In genomic region chr5:6384856-6385255, GRCh38 we compare ENCODE assay signal across 28 cellular contexts.
"Had no signal": no experiment of that assay in that cellular context is flagged by ENCODE, and none has a peak within 500 bp of the region (broad histone marks: within the 10 kb centered on the region; RNA-seq: fewer than 3 reads in every experiment).

No MANE protein-coding gene starts in this region.

- H3K4me3 Mint-ChIP-seq: activated CD4-positive, alpha-beta memory T cell treated with anti-CD3 and anti-CD28 coated beads for 36 hours; activated CD4-positive, alpha-beta T cell treated with anti-CD3 and anti-CD28 coated beads for 36 hours; activated CD4-positive, alpha-beta T cell treated with anti-CD3 and anti-CD28 coated beads, Interleukin-2, amount 10 ng/mL, durations not matched to agents 24 days and 14 days; activated CD8-positive, alpha-beta memory T cell treated with anti-CD3 and anti-CD28 coated beads, Interleukin-2, amount 10 ng/mL, durations not matched to agents 7 days and 5 days; activated CD8-positive, alpha-beta T cell treated with anti-CD3 and anti-CD28 coated beads, Interleukin-2, amount 10 ng/mL, durations not matched to agents 7 days and 5 days; activated naive CD4-positive, alpha-beta T cell treated with anti-CD3 and anti-CD28 coated beads for 36 hours; activated naive CD4-positive, alpha-beta T cell treated with anti-CD3 and anti-CD28 coated beads, Interleukin-2, amount 50 U/mL, for 24 hours; activated naive CD8-positive, alpha-beta T cell treated with anti-CD3 and anti-CD28 coated beads for 36 hours; activated naive CD8-positive, alpha-beta T cell treated with anti-CD3 and anti-CD28 coated beads, Interleukin-2, amount 50 U/mL, for 24 hours; activated T-helper 1 cell treated with anti-CD3 and anti-CD28 coated beads, Interleukin-12 subunit alpha, Interleukin-12 subunit beta, Interleukin-2, Interleukin-4 antibody, amounts not matched to agents 30 ng/mL and 10 ng/mL and 1 ng/mL, durations not matched to agents 14 hours and 24 hours and 36 hours had no signal

- DNase-seq: activated CD4-positive, alpha-beta memory T cell treated with anti-CD3 and anti-CD28 coated beads for 36 hours; activated CD4-positive, alpha-beta T cell treated with anti-CD3 and anti-CD28 coated beads for 36 hours; activated CD4-positive, alpha-beta T cell treated with anti-CD3 and anti-CD28 coated beads, Interleukin-2, amount 10 ng/mL, durations not matched to agents 24 days and 14 days; activated CD4-positive, CD25-positive, alpha-beta regulatory T cell; activated CD4-positive, CD25-positive, alpha-beta regulatory T cell treated with anti-CD3 and anti-CD28 coated beads, Interleukin-2, amount 50 U/mL, for 72 hours; activated CD8-positive, alpha-beta memory T cell treated with anti-CD3 and anti-CD28 coated beads, Interleukin-2, amount 10 ng/mL, durations not matched to agents 7 days and 5 days; activated CD8-positive, alpha-beta memory T cell treated with anti-CD3 and anti-CD28 coated beads, Interleukin-2, amount 50 U/mL, for 4 hours; activated CD8-positive, alpha-beta T cell treated with anti-CD3 and anti-CD28 coated beads, Interleukin-2, amount 10 ng/mL, durations not matched to agents 7 days and 5 days; activated effector memory CD4-positive, alpha-beta T cell treated with anti-CD3 and anti-CD28 coated beads, Interleukin-2, amount 50 U/mL, for 16 hours; activated naive CD4-positive, alpha-beta T cell treated with anti-CD3 and anti-CD28 coated beads for 36 hours; activated naive CD8-positive, alpha-beta T cell treated with anti-CD3 and anti-CD28 coated beads for 36 hours; activated naive CD8-positive, alpha-beta T cell treated with anti-CD3 and anti-CD28 coated beads, Interleukin-2, amount 50 U/mL, for 24 hours; activated T-cell treated with anti-CD3 and anti-CD28 coated beads, Interleukin-2, amount 50 U/mL, for 1 hour; activated T-cell treated with anti-CD3 and anti-CD28 coated beads, Interleukin-2, amount 50 U/mL, for 48 hours; amygdala; aorta; body of pancreas; caudate nucleus; cerebellar nuclear complex; colonic mucosa; effector CD8-positive, alpha-beta T cell; foreskin fibroblast; T-helper 2 cell had no signal

- H3K9me3 Mint-ChIP-seq: activated CD4-positive, alpha-beta memory T cell treated with anti-CD3 and anti-CD28 coated beads for 36 hours; activated naive CD4-positive, alpha-beta T cell treated with anti-CD3 and anti-CD28 coated beads for 36 hours; activated naive CD4-positive, alpha-beta T cell treated with anti-CD3 and anti-CD28 coated beads, Interleukin-2, amount 50 U/mL, for 24 hours; activated naive CD8-positive, alpha-beta T cell treated with anti-CD3 and anti-CD28 coated beads for 36 hours; activated naive CD8-positive, alpha-beta T cell treated with anti-CD3 and anti-CD28 coated beads, Interleukin-2, amount 50 U/mL, for 24 hours; activated T-helper 1 cell treated with anti-CD3 and anti-CD28 coated beads, Interleukin-12 subunit alpha, Interleukin-12 subunit beta, Interleukin-2, Interleukin-4 antibody, amounts not matched to agents 30 ng/mL and 10 ng/mL and 1 ng/mL, durations not matched to agents 14 hours and 24 hours and 36 hours; activated T-helper 2 cell treated with anti-CD3 and anti-CD28 coated beads, Interferon-gamma antibody, Interleukin-2, Interleukin-4, amounts not matched to agents 10 μg/mL and 5 μg/mL and 100 μg/mL, durations not matched to agents 14 hours and 24 hours and 36 hours had no signal

- H3K36me3 ChIP-seq: adrenal gland, colonic mucosa had no signal

- H3K4me1 Mint-ChIP-seq: activated CD4-positive, alpha-beta T cell treated with anti-CD3 and anti-CD28 coated beads for 36 hours; activated CD4-positive, alpha-beta T cell treated with anti-CD3 and anti-CD28 coated beads, Interleukin-2, amount 10 ng/mL, durations not matched to agents 24 days and 14 days; activated naive CD4-positive, alpha-beta T cell treated with anti-CD3 and anti-CD28 coated beads, Interleukin-2, amount 50 U/mL, for 24 hours; activated naive CD8-positive, alpha-beta T cell treated with anti-CD3 and anti-CD28 coated beads for 36 hours; activated naive CD8-positive, alpha-beta T cell treated with anti-CD3 and anti-CD28 coated beads, Interleukin-2, amount 50 U/mL, for 24 hours had no signal

- H3K27ac Mint-ChIP-seq: activated CD4-positive, alpha-beta memory T cell treated with anti-CD3 and anti-CD28 coated beads for 36 hours; activated CD4-positive, alpha-beta T cell treated with anti-CD3 and anti-CD28 coated beads for 36 hours; activated CD4-positive, alpha-beta T cell treated with anti-CD3 and anti-CD28 coated beads, Interleukin-2, amount 10 ng/mL, durations not matched to agents 24 days and 14 days; activated CD8-positive, alpha-beta memory T cell treated with anti-CD3 and anti-CD28 coated beads, Interleukin-2, amount 10 ng/mL, durations not matched to agents 7 days and 5 days; activated CD8-positive, alpha-beta T cell treated with anti-CD3 and anti-CD28 coated beads, Interleukin-2, amount 10 ng/mL, durations not matched to agents 7 days and 5 days; activated naive CD4-positive, alpha-beta T cell treated with anti-CD3 and anti-CD28 coated beads for 36 hours; activated naive CD4-positive, alpha-beta T cell treated with anti-CD3 and anti-CD28 coated beads, Interleukin-2, amount 50 U/mL, for 24 hours; activated naive CD8-positive, alpha-beta T cell treated with anti-CD3 and anti-CD28 coated beads for 36 hours; activated naive CD8-positive, alpha-beta T cell treated with anti-CD3 and anti-CD28 coated beads, Interleukin-2, amount 50 U/mL, for 24 hours; activated T-helper 1 cell treated with anti-CD3 and anti-CD28 coated beads, Interleukin-12 subunit alpha, Interleukin-12 subunit beta, Interleukin-2, Interleukin-4 antibody, amounts not matched to agents 30 ng/mL and 10 ng/mL and 1 ng/mL, durations not matched to agents 14 hours and 24 hours and 36 hours; activated T-helper 2 cell treated with anti-CD3 and anti-CD28 coated beads, Interferon-gamma antibody, Interleukin-2, Interleukin-4, amounts not matched to agents 10 μg/mL and 5 μg/mL and 100 μg/mL, durations not matched to agents 14 hours and 24 hours and 36 hours had no signal

- H3K27ac ChIP-seq: adrenal gland, body of pancreas, colonic mucosa had no signal

- ATAC-seq: activated CD4-positive, alpha-beta T cell treated with anti-CD3 and anti-CD28 coated beads for 36 hours; activated CD8-positive, alpha-beta memory T cell treated with anti-CD3 and anti-CD28 coated beads, Interleukin-2, amount 10 ng/mL, durations not matched to agents 7 days and 5 days; activated CD8-positive, alpha-beta T cell treated with anti-CD3 and anti-CD28 coated beads, Interleukin-2, amount 10 ng/mL, durations not matched to agents 7 days and 5 days; activated naive CD8-positive, alpha-beta T cell treated with anti-CD3 and anti-CD28 coated beads, Interleukin-2, amount 50 U/mL, for 24 hours; body of pancreas; esophagus mucosa had no signal

- H3K9me3 ChIP-seq: adrenal gland, body of pancreas, colonic mucosa had no signal

- H3K27me3 ChIP-seq: adrenal gland, body of pancreas, colonic mucosa had no signal

- H3K4me3 ChIP-seq: adrenal gland, body of pancreas, colonic mucosa had no signal

- H3K4me1 ChIP-seq: adrenal gland, body of pancreas, colonic mucosa had no signal
